ENCODE assay signal across 1 cellular context in genomic region chr20:59890035-59890434, GRCh38.
A peak's percentile ranks its signal among the peaks of the same experiment; 100 is the strongest.
TF ChIP-seq lines count a peak whose summit lies in the region.

No MANE protein-coding gene starts in this region.

TF ChIP-seq in HepG2, 621 proteins besides CTCF, POLR2A, EP300 and RAD21:
- TF ChIP-seq, protein P1, sequence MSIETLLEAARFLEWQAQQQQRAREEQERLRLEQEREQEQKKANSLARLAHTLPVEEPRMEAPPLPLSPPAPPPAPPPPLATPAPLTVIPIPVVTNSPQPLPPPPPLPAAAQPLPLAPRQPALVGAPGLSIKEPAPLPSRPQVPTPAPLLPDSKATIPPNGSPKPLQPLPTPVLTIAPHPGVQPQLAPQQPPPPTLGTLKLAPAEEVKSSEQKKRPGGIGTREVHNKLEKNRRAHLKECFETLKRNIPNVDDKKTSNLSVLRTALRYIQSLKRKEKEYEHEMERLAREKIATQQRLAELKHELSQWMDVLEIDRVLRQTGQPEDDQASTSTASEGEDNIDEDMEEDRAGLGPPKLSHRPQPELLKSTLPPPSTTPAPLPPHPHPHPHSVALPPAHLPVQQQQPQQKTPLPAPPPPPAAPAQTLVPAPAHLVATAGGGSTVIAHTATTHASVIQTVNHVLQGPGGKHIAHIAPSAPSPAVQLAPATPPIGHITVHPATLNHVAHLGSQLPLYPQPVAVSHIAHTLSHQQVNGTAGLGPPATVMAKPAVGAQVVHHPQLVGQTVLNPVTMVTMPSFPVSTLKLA (IDR thresholded peaks at IDR 0.05), result peak; percentile 33; the same call in 1 of the 2 replicates
